ENCODE assay signal across 16 cellular contexts in the genomic region with DNA sequence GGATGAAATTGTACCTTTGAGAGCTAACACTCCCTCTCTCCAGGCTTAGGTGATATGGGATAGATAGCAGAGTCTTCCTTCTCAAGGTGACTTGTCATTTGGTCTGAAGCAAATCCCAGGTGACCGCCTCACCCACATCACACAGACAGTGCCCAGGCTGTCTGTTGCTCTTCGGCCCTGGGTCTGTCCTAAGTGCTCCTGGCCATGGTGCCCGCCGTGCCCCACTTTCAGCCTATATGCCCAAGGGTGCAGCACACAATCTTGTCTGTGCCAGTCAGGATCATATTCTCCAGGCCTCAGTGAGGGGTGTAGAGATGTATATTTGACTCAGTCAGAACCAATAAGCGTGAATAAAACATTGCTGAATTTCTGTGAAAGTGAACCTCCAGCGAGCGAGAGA.
"Had no signal": no experiment of that assay in that cellular context is flagged by ENCODE, and none has a peak within 500 bp of the region (broad histone marks: within the 10 kb centered on the region; RNA-seq: fewer than 3 reads in every experiment).

No MANE protein-coding gene starts in this region.

- H3K36me3 Mint-ChIP-seq: natural killer cell had no signal

- ATAC-seq: esophagus mucosa, gastrocnemius medialis, left lobe of liver, natural killer cell had no signal

- DNase-seq: cortex of kidney; dorsolateral prefrontal cortex; effector CD8-positive, alpha-beta T cell; gastrocnemius medialis; heart right ventricle; hypothalamus; mammary epithelial cell; natural killer cell; occipital lobe; right cardiac atrium; stimulated activated CD4-positive, alpha-beta T cell treated with anti-CD3 and anti-CD28 coated beads, Interleukin-2, amount 100 ng/mL, for 48 hours; stimulated activated naive CD4-positive, alpha-beta T cell treated with Interleukin-2 at 50 U/mL for 16 hours; trophoblast cell had no signal

- H3K4me3 ChIP-seq: dorsolateral prefrontal cortex, gastrocnemius medialis, heart right ventricle, smooth muscle cell had no signal

- H3K27me3 ChIP-seq: gastrocnemius medialis, heart right ventricle had no signal

- H3K9me3 Mint-ChIP-seq: natural killer cell had no signal

- H3K4me3 Mint-ChIP-seq: natural killer cell had no signal

- H3K9me3 ChIP-seq: gastrocnemius medialis, heart right ventricle had no signal

- H3K27ac Mint-ChIP-seq: natural killer cell had no signal

- H3K4me1 ChIP-seq: heart right ventricle had no signal

- H3K4me1 Mint-ChIP-seq: natural killer cell had no signal

- H3K36me3 ChIP-seq: gastrocnemius medialis, heart right ventricle had no signal

- H3K27ac ChIP-seq: dorsolateral prefrontal cortex, gastrocnemius medialis, heart right ventricle had no signal
